Comparison of ENCODE assay signal across 1 cellular context in genomic region chr1:212132040-212132439, GRCh38.
TF ChIP-seq lines count a peak whose summit lies in the region.

No MANE protein-coding gene starts in this region.

TF ChIP-seq in WTC11, 78 proteins besides CTCF, POLR2A, EP300 and RAD21 (continued from another document):
- no peak for TF ChIP-seq E2F4 (CRISPR knock-in tag; IDR thresholded peaks at IDR 0.05; ENCODE audit: borderline replicate concordance, low read depth)
- no peak for TF ChIP-seq CREB1 (CRISPR knock-in tag; IDR thresholded peaks at IDR 0.05)
- no peak for TF ChIP-seq ZNF219 (CRISPR knock-in tag; IDR thresholded peaks at IDR 0.05; ENCODE audit: borderline replicate concordance)
- TF ChIP-seq SOX15 (CRISPR knock-in tag; IDR thresholded peaks at IDR 0.05): no peak
- no peak for TF ChIP-seq MAX (CRISPR knock-in tag; IDR thresholded peaks at IDR 0.05)
- TF ChIP-seq SMAD4 (CRISPR knock-in tag; IDR thresholded peaks at IDR 0.05): no peak
- TF ChIP-seq ZBTB21 (CRISPR knock-in tag; IDR thresholded peaks at IDR 0.05; ENCODE audit: borderline replicate concordance): no peak
TF ChIP-seq in WTC11: peak in this region for 0.
